In the genomic region with DNA sequence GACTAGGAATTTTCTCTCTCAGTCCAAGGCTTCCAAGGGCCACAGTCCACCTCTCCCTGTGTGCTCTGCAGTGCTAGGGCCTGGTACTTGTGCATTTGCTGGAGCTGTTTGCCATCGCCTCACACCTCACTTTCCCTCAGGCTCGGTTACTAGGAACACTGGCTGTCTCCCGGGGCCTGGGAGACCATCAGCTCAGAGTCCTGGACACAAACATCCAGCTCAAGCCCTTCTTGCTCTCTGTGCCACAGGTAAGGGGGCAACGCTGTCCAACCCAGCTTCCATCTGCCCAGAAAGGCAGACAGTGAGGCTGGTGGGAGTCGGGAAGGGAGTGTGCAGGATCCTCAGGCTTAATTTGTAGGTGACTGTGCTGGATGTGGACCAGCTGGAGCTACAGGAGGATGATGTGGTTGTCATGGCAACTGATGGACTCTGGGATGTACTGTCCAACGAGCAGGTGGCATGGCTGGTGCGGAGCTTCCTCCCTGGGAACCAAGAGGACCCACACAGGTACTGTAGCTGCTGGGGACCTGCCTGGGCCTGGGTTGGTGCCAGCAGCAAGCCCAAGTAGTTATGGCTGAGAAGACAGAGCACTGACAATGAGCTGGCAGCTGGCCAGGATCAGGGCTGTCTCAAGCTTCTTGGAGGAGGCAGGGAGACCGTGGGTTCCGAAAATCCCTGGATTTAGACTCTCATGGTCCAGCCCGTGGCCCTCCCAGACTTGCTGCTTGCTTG, we compare ENCODE assay signal across 12 cellular contexts. TPM values are rescaled to one million over a fixed set of nuclear protein-coding genes. Genes with fewer than 3 reads are reported as not detected.
A peak's percentile ranks its signal among the peaks of the same experiment; 100 is the strongest.
DNase-seq lines count a peak whose midpoint lies in the region; ATAC-seq and TF ChIP-seq lines count a peak whose summit lies in the region.
"Had no signal": no experiment of that assay in that cellular context is flagged by ENCODE, and none has a peak within 500 bp of the region (broad histone marks: within the 10 kb centered on the region; RNA-seq: fewer than 3 reads in every experiment).

No MANE protein-coding gene starts in this region.

- no peak for TF ChIP-seq POLR2A in sigmoid colon (IDR thresholded peaks at IDR 0.05)

- peaks cover 62% of the 10 kb centered on the region for H3K36me3 Mint-ChIP-seq in T-helper 2 cell treated with Interferon-gamma antibody and Interleukin-4, amounts not matched to agents 5 μg/mL and 100 μg/mL, for 36 hours (ENCODE audit: low read depth)
- peaks cover 71% of the 10 kb centered on the region for H3K36me3 Mint-ChIP-seq in effector memory CD8-positive, alpha-beta T cell (ENCODE audit: insufficient read depth)

- intact Hi-C loops in sigmoid colon (cut with DNase I), result no loop called here

- peak overlapping the region; percentile 29 for H3K4me3 Mint-ChIP-seq in T-helper 2 cell treated with Interferon-gamma antibody and Interleukin-4, amounts not matched to agents 5 μg/mL and 100 μg/mL, for 36 hours
- H3K4me3 Mint-ChIP-seq in effector memory CD8-positive, alpha-beta T cell, result peak overlapping the region in 1 of 2 donors; percentile 91

- no peak for TF ChIP-seq EP300 in sigmoid colon (IDR thresholded peaks at IDR 0.05)

- H3K36me3 ChIP-seq in sigmoid colon, result peaks cover 0 to 53% (median 9%) of the 10 kb centered on the region in 4 donors

- H3K9me3 Mint-ChIP-seq in T-helper 2 cell treated with Interferon-gamma antibody and Interleukin-4, amounts not matched to agents 5 μg/mL and 100 μg/mL, for 36 hours, result no peaks in the 10 kb centered on the region
- no peaks in the 10 kb centered on the region for H3K9me3 Mint-ChIP-seq in effector memory CD8-positive, alpha-beta T cell

- no peaks in the 10 kb centered on the region for H3K27me3 ChIP-seq in sigmoid colon
- H3K27me3 ChIP-seq: BLaER1 had no signal

- TF ChIP-seq CTCF in sigmoid colon (IDR thresholded peaks at IDR 0.05), result no peak

- DNase-seq in T-helper 2 cell treated with Interferon-gamma antibody and Interleukin-4, amounts not matched to agents 5 μg/mL and 100 μg/mL, for 36 hours (ENCODE audit: low spot score), result no peak
- DNase-seq in T-helper 2 cell, result no peak
- peak; percentile 67 for DNase-seq in SK-N-DZ (ENCODE audit: low spot score)
- no peak for DNase-seq in effector memory CD8-positive, alpha-beta T cell
- peak; percentile 81 for DNase-seq in sigmoid colon
- no peak for DNase-seq in stimulated activated CD4-positive, alpha-beta T cell treated with anti-CD3 and anti-CD28 coated beads, Interleukin-4, amount 100 ng/mL, for 1 hour
- DNase-seq: NCI-H187 treated with DMSO at 0.1 percent for 48 hours, small intestine had no signal

- no peak for ATAC-seq in effector memory CD8-positive, alpha-beta T cell (replicated peaks)
- ATAC-seq in GM21529 (IDR thresholded peaks at IDR 0.05; ENCODE audit: unreplicated experiment) (no peak), HG03039 (IDR thresholded peaks at IDR 0.05; ENCODE audit: unreplicated experiment) (no peak)

- no peak overlapping the region for H3K4me3 ChIP-seq in sigmoid colon
- H3K4me3 ChIP-seq: BLaER1, lung had no signal

- H3K27ac Mint-ChIP-seq in T-helper 2 cell treated with Interferon-gamma antibody and Interleukin-4, amounts not matched to agents 5 μg/mL and 100 μg/mL, for 36 hours, result peak overlapping the region; percentile 83
- peak overlapping the region; percentile 92 to 94 for H3K27ac Mint-ChIP-seq in effector memory CD8-positive, alpha-beta T cell

- H3K4me1 ChIP-seq in sigmoid colon, result peaks cover 0 to 32% (median 23%) of the 10 kb centered on the region in 4 donors

- 75 to 84% methylated on average over 10 of the region's 10 CpGs for WGBS in sigmoid colon, 2 donors

- H3K4me1 Mint-ChIP-seq in T-helper 2 cell treated with Interferon-gamma antibody and Interleukin-4, amounts not matched to agents 5 μg/mL and 100 μg/mL, for 36 hours (ENCODE audit: low read depth), result peaks cover 57% of the 10 kb centered on the region
- H3K4me1 Mint-ChIP-seq in effector memory CD8-positive, alpha-beta T cell (ENCODE audit: low read depth in 2 of 2), result peaks cover 69 to 71% of the 10 kb centered on the region in 2 donors

- H3K27ac ChIP-seq in sigmoid colon, result no peak overlapping the region

- H3K9me3 ChIP-seq in sigmoid colon, result no peaks in the 10 kb centered on the region
- H3K9me3 ChIP-seq: BLaER1 had no signal

- H3K27me3 Mint-ChIP-seq in T-helper 2 cell treated with Interferon-gamma antibody and Interleukin-4, amounts not matched to agents 5 μg/mL and 100 μg/mL, for 36 hours (ENCODE audit: low read depth), result no peaks in the 10 kb centered on the region
- no peaks in the 10 kb centered on the region for H3K27me3 Mint-ChIP-seq in effector memory CD8-positive, alpha-beta T cell

RNA-seq across cellular contexts. Expression of gene PPM1M, which starts 3.4 kb away (rescaled TPM):
- 6.0 and 7.8 TPM in 2 replicates for polyA plus RNA-seq in SK-N-DZ (2014; cell fraction: cytosol; rRNA removed)
- 32.4 and 32.8 TPM in 2 replicates for polyA plus RNA-seq in SK-N-DZ (2014; cell fraction: nucleus; rRNA removed)
- total RNA-seq in sigmoid colon, result 10 to 100 TPM; 21.7 to 28.2 (median 24.8) TPM
- 10 to 100 TPM in 2 of 3 donors, 1 to 10 TPM in 1; 5.8 to 16.9 (median 11.4) TPM for polyA plus RNA-seq in sigmoid colon

RNA-seq across cellular contexts. Expression of gene TWF2, which starts 10.0 kb away (rescaled TPM):
- 60.0 and 63.4 TPM in 2 replicates for polyA plus RNA-seq in SK-N-DZ (2014; cell fraction: cytosol; rRNA removed)
- 36.8 and 37.7 TPM in 2 replicates for polyA plus RNA-seq in SK-N-DZ (2014; cell fraction: nucleus; rRNA removed)
- 10 to 100 TPM; 40.4 to 57.3 (median 50.8) TPM for total RNA-seq in sigmoid colon
- 10 to 100 TPM; 62.5 to 79.3 (median 65.3) TPM for polyA plus RNA-seq in sigmoid colon

RNA-seq across cellular contexts. Expression of gene TLR9, which starts 23.5 kb away (rescaled TPM):
- not detected in 2 replicates for polyA plus RNA-seq in SK-N-DZ (2014; cell fraction: cytosol; rRNA removed)
- not detected in 2 replicates for polyA plus RNA-seq in SK-N-DZ (2014; cell fraction: nucleus; rRNA removed)
- under 1 TPM in 2 of 4 donors, not detected in 2; 0.54 to 0.55 TPM for total RNA-seq in sigmoid colon
- polyA plus RNA-seq in sigmoid colon, result under 1 TPM in 1 of 3 donors, not detected in 2; 0.98 TPM

RNA-seq across cellular contexts. Expression of gene WDR82, which starts 29.5 kb away (rescaled TPM):
- polyA plus RNA-seq in SK-N-DZ (2014; cell fraction: cytosol; rRNA removed), result 46.6 and 56.3 TPM in 2 replicates
- 12.7 and 13.4 TPM in 2 replicates for polyA plus RNA-seq in SK-N-DZ (2014; cell fraction: nucleus; rRNA removed)
- total RNA-seq in sigmoid colon, result 10 to 100 TPM; 44.4 to 54.9 (median 48.0) TPM
- polyA plus RNA-seq in sigmoid colon, result 10 to 100 TPM; 22.2 to 50.2 (median 28.4) TPM

RNA-seq across cellular contexts. Expression of gene GLYCTK, which starts 38.6 kb away (rescaled TPM):
- 12.7 and 13.0 TPM in 2 replicates for polyA plus RNA-seq in SK-N-DZ (2014; cell fraction: cytosol; rRNA removed)
- 47.1 and 53.7 TPM in 2 replicates for polyA plus RNA-seq in SK-N-DZ (2014; cell fraction: nucleus; rRNA removed)
- 1 to 10 TPM; 1.6 to 4.6 (median 3.8) TPM for total RNA-seq in sigmoid colon
- 10 to 100 TPM; 20.4 to 48.2 (median 48.1) TPM for polyA plus RNA-seq in sigmoid colon

Comparison
In these comparisons a context has a peak if more than half of its experiments do, and no peak if none do; other contexts are left out.
1. DNase-seq: peak in SK-N-DZ (single experiment) and sigmoid colon (single experiment); none in T-helper 2 cell treated with Interferon-gamma antibody and Interleukin-4, amounts not matched to agents 5 μg/mL and 100 μg/mL, for 36 hours (single experiment), T-helper 2 cell (0 of 5), effector memory CD8-positive, alpha-beta T cell (0 of 3) and stimulated activated CD4-positive, alpha-beta T cell treated with anti-CD3 and anti-CD28 coated beads, Interleukin-4, amount 100 ng/mL, for 1 hour (single experiment).